In genomic region chr1:2267051-2267830, GRCh38 we compare ENCODE assay signal across 18 cellular contexts. TPM values are rescaled to one million over a fixed set of nuclear protein-coding genes. Genes with fewer than 3 reads are reported as not detected.
DNase-seq lines count a peak whose midpoint lies in the region; ATAC-seq, FAIRE-seq and TF ChIP-seq lines count a peak whose summit lies in the region.
"Had no signal": no experiment of that assay in that cellular context is flagged by ENCODE, and none has a peak within 500 bp of the region (broad histone marks: within the 10 kb centered on the region; RNA-seq: fewer than 3 reads in every experiment).

No MANE protein-coding gene starts in this region.

- CTCF ChIA-PET in HepG2 (lab: Yijun Ruan, JAX; ENCODE audit: low intra/inter-chr PET ratio, low total read pairs) (no interaction called here), GM10248 (lab: Yijun Ruan, JAX) (interaction anchor here (1.0 kb wide), 1 partner anchor 9 kb away, joined by 3 read pairs; no protein-coding TSS in a partner anchor)

- peaks cover 39% of the 10 kb centered on the region for H3K4me1 ChIP-seq in HepG2 (ENCODE audit: insufficient read depth, low read length)
- peaks cover 64 to 79% of the 10 kb centered on the region in 2 donors for H3K4me1 ChIP-seq in thoracic aorta (ENCODE audit: control insufficient read depth in 1 of 2, low read depth in 2 of 2)

- no peaks in the 10 kb centered on the region for H3K36me3 Mint-ChIP-seq in activated naive CD4-positive, alpha-beta T cell treated with anti-CD3 and anti-CD28 coated beads, Interleukin-2, amount 50 U/mL, for 24 hours
- H3K36me3 Mint-ChIP-seq: naive B cell had no signal

- H3K36me3 ChIP-seq in HepG2 (replicated peaks in 1 of 2; ENCODE audit: control insufficient read depth in 1 of 2, insufficient read depth in 2 of 2, low read length in 2 of 2), result no peaks in the 10 kb centered on the region; a peak in 1 of 5 replicates
- no peaks in the 10 kb centered on the region for H3K36me3 ChIP-seq in thoracic aorta

- 95% methylated on average over 25 of the region's 30 CpGs for WGBS in HepG2 (ENCODE audit: low lambda C conversion rate)

- H3K9me3 Mint-ChIP-seq in activated naive CD4-positive, alpha-beta T cell treated with anti-CD3 and anti-CD28 coated beads, Interleukin-2, amount 50 U/mL, for 24 hours, result no peaks in the 10 kb centered on the region
- H3K9me3 Mint-ChIP-seq: naive B cell; stimulated activated naive CD8-positive, alpha-beta T cell treated with anti-CD3 and anti-CD28 coated beads, Interleukin-15, amount 100 ng/mL, for 72 hours had no signal

- in situ Hi-C loops in HepG2 (cut with HindIII; ENCODE audit: extremely low pct_ligation_motif_present, low pct_unique_long_range_greater_than_20kb), result no loop called here

- no peak for TF ChIP-seq POLR2A in HepG2 (IDR thresholded peaks at IDR 0.05; ENCODE audit: insufficient read depth in 1 of 2, low read depth in 2 of 2, low read length in 2 of 2)

- no peak overlapping the region for H3K4me2 ChIP-seq in HepG2 (ENCODE audit: low read depth, low read length)

- ATAC-seq in HepG2, result no peak
- ATAC-seq in thoracic aorta (ENCODE audit: insufficient number of reproducible peaks, low FRiP score, low read depth), result no peak
- ATAC-seq in HG03196 (IDR thresholded peaks at IDR 0.05; ENCODE audit: unreplicated experiment), result no peak
- no peak for ATAC-seq in HG02970 (IDR thresholded peaks at IDR 0.05; ENCODE audit: low FRiP score, unreplicated experiment)
- ATAC-seq: left colon had no signal

- TF ChIP-seq RAD21 in HepG2 (CRISPR knock-in tag; IDR thresholded peaks at IDR 0.05), result no peak

- TF ChIP-seq EP300 in HepG2 (IDR thresholded peaks at IDR 0.05; ENCODE audit: low read depth in 2 of 2, low read length in 2 of 2) (no peak), HepG2 (CRISPR knock-in tag; IDR thresholded peaks at IDR 0.05; ENCODE audit: borderline replicate concordance) (no peak)

- no peak for FAIRE-seq in HepG2 (lab: Jason Lieb, UNC)
- FAIRE-seq: RCC 7860 had no signal

- no peak overlapping the region for H2AFZ ChIP-seq in HepG2 (ENCODE audit: low read length)

- H3K27me3 ChIP-seq in HepG2 (ENCODE audit: control insufficient read depth in 1 of 2, insufficient read depth in 2 of 2, low read length in 2 of 2) (no peaks in the 10 kb centered on the region), thoracic aorta (replicated peaks; ENCODE audit: insufficient read depth) (no peaks in the 10 kb centered on the region)

- no peak overlapping the region for H3K9ac ChIP-seq in HepG2 (ENCODE audit: insufficient read depth, low read depth, low read length)

- POLR2A ChIA-PET in HepG2 (lab: Yijun Ruan, JAX) (no interaction called here), GM10248 (lab: Yijun Ruan, JAX) (no interaction called here)

- peaks cover 92% of the 10 kb centered on the region for H3K79me2 ChIP-seq in HepG2 (ENCODE audit: insufficient read depth, low read length)

- H3K4me3 ChIP-seq in coronary artery, result peak overlapping the region; percentile 57
- H3K4me3 ChIP-seq in HepG2 (replicated peaks in 1 of 3; ENCODE audit: insufficient read depth in 1 of 3, low read depth in 2 of 3, low read length in 3 of 3), result no peak overlapping the region
- peak overlapping the region; percentile 33 for H3K4me3 ChIP-seq in thoracic aorta

- no peak overlapping the region for H3K27ac Mint-ChIP-seq in activated naive CD4-positive, alpha-beta T cell treated with anti-CD3 and anti-CD28 coated beads, Interleukin-2, amount 50 U/mL, for 24 hours

- peak overlapping the region in 1 of 2 donors; percentile 10 for H3K27ac ChIP-seq in coronary artery
- H3K27ac ChIP-seq in HepG2 (ENCODE audit: extremely low read length, insufficient read depth, low read length), result no peak overlapping the region
- H3K27ac ChIP-seq in thoracic aorta, result peak overlapping the region in 1 of 2 donors; percentile 3
- H3K27ac ChIP-seq: HL-60 had no signal

- H4K20me1 ChIP-seq in HepG2 (ENCODE audit: insufficient read depth, low read length), result peaks cover 52% of the 10 kb centered on the region; the same call in 1 of the 2 replicates

- intact Hi-C loops in HepG2 (cut with micrococcal nuclease; ENCODE audit: unreplicated experiment), result no loop called here

- H3K27me3 Mint-ChIP-seq in activated naive CD4-positive, alpha-beta T cell treated with anti-CD3 and anti-CD28 coated beads, Interleukin-2, amount 50 U/mL, for 24 hours, result no peaks in the 10 kb centered on the region
- H3K27me3 Mint-ChIP-seq: naive B cell; stimulated activated naive CD8-positive, alpha-beta T cell treated with anti-CD3 and anti-CD28 coated beads, Interleukin-15, amount 100 ng/mL, for 72 hours had no signal

- DNase-seq in activated naive CD4-positive, alpha-beta T cell treated with anti-CD3 and anti-CD28 coated beads, Interleukin-2, amount 50 U/mL, for 16 hours, result no peak
- DNase-seq in coronary artery (ENCODE audit: low spot score) (no peak), HepG2 (ENCODE audit: low spot score) (no peak), thoracic aorta (ENCODE audit: low spot score) (no peak), GM10248 (ENCODE audit: extremely low spot score) (no peak)
- DNase-seq: activated effector memory CD4-positive, alpha-beta T cell treated with Interleukin-2 at 50 U/mL for 16 hours; KBM-7; left colon; naive B cell; NCI-H1092 treated with DMSO at 0.1 percent for 48 hours; NCI-H748 treated with DMSO at 0.1 percent for 48 hours; stimulated activated naive CD8-positive, alpha-beta T cell treated with anti-CD3 and anti-CD28 coated beads, Interleukin-15, amount 100 ng/mL, for 72 hours; SW 1271 had no signal

- H3K9me3 ChIP-seq in HepG2 (ENCODE audit: low read length) (no peaks in the 10 kb centered on the region), thoracic aorta (no peaks in the 10 kb centered on the region)

- BruUV-seq in HepG2 (replicated peaks; lab: Mats Ljungman, UMichigan), result TSS peak; percentile 32

- TF ChIP-seq CTCF in coronary artery (IDR thresholded peaks at IDR 0.05), result no peak
- no peak for TF ChIP-seq CTCF in HepG2 (CRISPR knock-in tag; IDR thresholded peaks at IDR 0.05)
- no peak for TF ChIP-seq CTCF in thoracic aorta (IDR thresholded peaks at IDR 0.05)
- no peak for TF ChIP-seq CTCF in GM10248 (IDR thresholded peaks at IDR 0.05; ENCODE audit: control extremely low read depth, extremely low read depth, low read depth, missing control alignments)

- H3K4me1 Mint-ChIP-seq in activated naive CD4-positive, alpha-beta T cell treated with anti-CD3 and anti-CD28 coated beads, Interleukin-2, amount 50 U/mL, for 24 hours, result peaks cover 63% of the 10 kb centered on the region

- H3K4me3 Mint-ChIP-seq in activated naive CD4-positive, alpha-beta T cell treated with anti-CD3 and anti-CD28 coated beads, Interleukin-2, amount 50 U/mL, for 24 hours, result peak overlapping the region; percentile 16

TF ChIP-seq in HepG2, 621 proteins besides CTCF, POLR2A, EP300 and RAD21 (continues in another document):
- peak; percentile 12; the same call in 1 of the 2 replicates for TF ChIP-seq ZNF687 (CRISPR knock-in tag; IDR thresholded peaks at IDR 0.05)

RNA-seq across cellular contexts. Expression of gene SKI, which starts 39.1 kb away (rescaled TPM):
- 6.9 and 9.6 TPM in 2 replicates for total RNA-seq in HepG2 (2016; rRNA removed; fragmentation: Illumina TruSeq; extraction: Trizol)
- total RNA-seq in HepG2 (2016; cell fraction: cytosol; rRNA removed; fragmentation: Illumina TruSeq; extraction: Trizol; ENCODE audit: low read depth), result 3.4 and 6.3 TPM in 2 replicates
- 7.7 and 7.9 TPM in 2 replicates for total RNA-seq in HepG2 (2016; cell fraction: insoluble cytoplasmic fraction; rRNA removed; fragmentation: Illumina TruSeq; extraction: Trizol)
- total RNA-seq in HepG2 (2016; cell fraction: membrane; rRNA removed; fragmentation: Illumina TruSeq; extraction: Trizol), result 4.6 and 5.7 TPM in 2 replicates
- total RNA-seq in HepG2 (2016; cell fraction: nucleus; rRNA removed; fragmentation: Illumina TruSeq; extraction: Trizol), result 10.6 and 12.2 TPM in 2 replicates
- 4.7 and 5.9 TPM in 2 replicates for polyA plus RNA-seq in HepG2 (2011; rRNA removed)
- 3.8 and 4.2 TPM in 2 replicates for polyA plus RNA-seq in HepG2 (2011; cell fraction: cytosol; rRNA removed)
- polyA plus RNA-seq in HepG2 (2011; cell fraction: nucleus; rRNA removed), result 20.3 and 21.2 TPM in 2 replicates
- polyA plus RNA-seq in HepG2 (2012), result 10.1 and 12.3 TPM in 2 replicates
- polyA plus RNA-seq in HepG2 (2016; cell fraction: cytosol; fragmentation: Illumina TruSeq; extraction: Trizol; ENCODE audit: low read depth), result 0.60 and 0.83 TPM in 2 replicates
- polyA plus RNA-seq in HepG2 (2016; cell fraction: insoluble cytoplasmic fraction; fragmentation: Illumina TruSeq; extraction: Trizol; ENCODE audit: low read depth), result 16.7 and 23.3 TPM in 2 replicates
- polyA plus RNA-seq in HepG2 (2016; cell fraction: membrane; fragmentation: Illumina TruSeq; extraction: Trizol; ENCODE audit: low read depth), result 3.7 and 4.4 TPM in 2 replicates
- polyA plus RNA-seq in HepG2 (2016; cell fraction: nucleus; fragmentation: Illumina TruSeq; extraction: Trizol; ENCODE audit: insufficient read depth, low read depth), result 33.8 and 34.3 TPM in 2 replicates
- 4.4 and 14.7 TPM in 2 replicates for polyA minus RNA-seq in HepG2 (2011; rRNA and poly(A)+ RNA removed; ENCODE audit: low replicate concordance)
- 16.7 and 22.2 TPM in 2 replicates for polyA minus RNA-seq in HepG2 (2011; cell fraction: cytosol; rRNA and poly(A)+ RNA removed)
- 10.9 and 12.1 TPM in 2 replicates for polyA minus RNA-seq in HepG2 (2011; cell fraction: nucleus; rRNA and poly(A)+ RNA removed)
- total RNA-seq in thoracic aorta, result 100 to 1,000 TPM; 135 to 138 TPM

Comparison
In these comparisons a context has a peak if more than half of its experiments do, and no peak if none do; other contexts are left out.
1. H3K4me3 ChIP-seq: peak in coronary artery (single experiment) and thoracic aorta (single experiment); none in HepG2 (0 of 3).
2. RNA of gene SKI, which starts 39.1 kb away (total RNA-seq): 135 to 138 TPM in thoracic aorta; 3.4 to 12.2 TPM in HepG2; every median in the first group is over 10 times any median in the second.